In the genomic region with DNA sequence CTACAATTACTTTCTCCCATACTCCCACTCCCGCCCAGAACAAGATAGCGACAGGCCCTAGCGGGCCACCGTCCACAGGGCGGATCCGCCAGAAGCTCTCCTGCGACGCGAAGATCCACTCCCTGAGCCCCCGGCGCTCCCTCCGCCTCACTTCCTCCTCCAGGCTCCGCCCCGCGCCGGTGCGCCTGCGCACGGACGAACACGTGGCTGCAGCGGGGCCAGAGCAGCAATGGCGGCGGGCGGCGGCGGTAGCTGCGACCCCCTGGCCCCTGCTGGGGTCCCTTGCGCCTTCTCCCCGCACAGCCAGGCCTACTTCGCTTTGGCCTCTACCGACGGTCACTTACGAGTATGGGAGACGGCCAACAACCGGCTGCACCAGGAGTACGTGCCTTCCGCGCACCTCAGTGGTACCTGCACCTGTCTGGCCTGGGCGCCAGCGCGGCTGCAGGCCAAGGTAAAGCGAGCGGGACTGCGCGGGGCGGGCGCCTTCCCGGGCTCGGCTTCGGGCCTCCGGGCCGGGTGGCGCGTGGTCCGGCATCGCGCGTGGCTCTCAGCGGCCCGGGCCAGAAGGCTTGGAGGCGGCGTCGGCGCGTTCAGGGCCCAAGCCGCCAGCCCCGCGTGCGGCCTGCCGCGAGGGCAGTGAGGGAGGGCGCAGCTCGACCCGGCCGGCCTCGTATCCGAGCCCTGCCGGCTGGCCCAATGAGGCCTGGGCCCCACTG, we compare ENCODE assay signal across 8 cellular contexts. TPM values are rescaled to one million over a fixed set of nuclear protein-coding genes. Genes with fewer than 3 reads are reported as not detected.
DNase-seq lines count a peak whose midpoint lies in the region; ATAC-seq and TF ChIP-seq lines count a peak whose summit lies in the region.

A gene with protein sequence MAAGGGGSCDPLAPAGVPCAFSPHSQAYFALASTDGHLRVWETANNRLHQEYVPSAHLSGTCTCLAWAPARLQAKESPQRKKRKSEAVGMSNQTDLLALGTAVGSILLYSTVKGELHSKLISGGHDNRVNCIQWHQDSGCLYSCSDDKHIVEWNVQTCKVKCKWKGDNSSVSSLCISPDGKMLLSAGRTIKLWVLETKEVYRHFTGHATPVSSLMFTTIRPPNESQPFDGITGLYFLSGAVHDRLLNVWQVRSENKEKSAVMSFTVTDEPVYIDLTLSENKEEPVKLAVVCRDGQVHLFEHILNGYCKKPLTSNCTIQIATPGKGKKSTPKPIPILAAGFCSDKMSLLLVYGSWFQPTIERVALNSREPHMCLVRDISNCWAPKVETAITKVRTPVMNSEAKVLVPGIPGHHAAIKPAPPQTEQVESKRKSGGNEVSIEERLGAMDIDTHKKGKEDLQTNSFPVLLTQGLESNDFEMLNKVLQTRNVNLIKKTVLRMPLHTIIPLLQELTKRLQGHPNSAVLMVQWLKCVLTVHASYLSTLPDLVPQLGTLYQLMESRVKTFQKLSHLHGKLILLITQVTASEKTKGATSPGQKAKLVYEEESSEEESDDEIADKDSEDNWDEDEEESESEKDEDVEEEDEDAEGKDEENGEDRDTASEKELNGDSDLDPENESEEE (plus strand): TSS at position 198 of the 719 bp plus-strand sequence. CDS start 32 bp downstream, at position 230.

- intact Hi-C loops in cardiac septum (cut with DNase I): loop anchor here (1.0 to 10.0 kb wide), 4 partner anchors 24 to 330 kb away; a partner anchor contains a TSS

- DNase-seq in NCI-H1436 (lab: John Stamatoyannopoulos, UW) (peak; percentile 97), T follicular helper cell (ENCODE audit: low read depth) (peak; percentile 95), adipocyte (ENCODE audit: low read depth) (peak; percentile 99), cardiac septum (ENCODE audit: low spot score) (peak; percentile 99), pons (ENCODE audit: low spot score) (peak; percentile 98), type B pancreatic cell (ENCODE audit: extremely low spot score, unreplicated experiment) (peak; percentile 99)

- peak within 1 kb of the TSS; percentile 98 for H3K9ac ChIP-seq in adipocyte (ENCODE audit: low read length)

- H3K27me3 ChIP-seq in adipocyte (replicated peaks; ENCODE audit: control insufficient read depth, insufficient read depth, low read length): no peaks in the 10 kb centered on the region

- no peaks in the 10 kb centered on the region for H3K9me3 ChIP-seq in adipocyte (ENCODE audit: control insufficient read depth, low read length)

- H3K27ac Mint-ChIP-seq in type B pancreatic cell: peak within 1 kb of the TSS; percentile 98

- peaks cover 23% of the 10 kb centered on the region for H3K4me1 Mint-ChIP-seq in type B pancreatic cell (ENCODE audit: unreplicated experiment)

- peak within 1 kb of the TSS; percentile 100 for H3K4me3 Mint-ChIP-seq in type B pancreatic cell

- no peaks in the 10 kb centered on the region for H3K36me3 ChIP-seq in adipocyte (ENCODE audit: control insufficient read depth, insufficient read depth, low read length, severe bottlenecking)

- ATAC-seq in HG02798 (IDR thresholded peaks at IDR 0.05; ENCODE audit: poor library complexity, unreplicated experiment): peak; percentile 92

- peaks cover 3% of the 10 kb centered on the region for H3K36me3 Mint-ChIP-seq in type B pancreatic cell

- H3K4me3 ChIP-seq in GM12875 (ENCODE audit: low read depth, low read length): peak within 1 kb of the TSS; percentile 90
- H3K4me3 ChIP-seq in adipocyte (ENCODE audit: low read length): peak within 1 kb of the TSS; percentile 97

- TF ChIP-seq CTCF in GM12875 (IDR thresholded peaks at IDR 0.05; ENCODE audit: borderline replicate concordance, insufficient read depth, low read depth, low read length): no peak
- TF ChIP-seq CTCF in type B pancreatic cell (conservative IDR thresholded peaks at IDR 0.05): no peak

- H3K4me1 ChIP-seq in adipocyte (ENCODE audit: control insufficient read depth, insufficient read depth, low read length): peaks cover 38% of the 10 kb centered on the region

- no peaks in the 10 kb centered on the region for H3K9me3 Mint-ChIP-seq in type B pancreatic cell

- H3K27me3 Mint-ChIP-seq in type B pancreatic cell: peaks cover 12% of the 10 kb centered on the region

RNA-seq across cellular contexts. Expression of the gene that starts here (rescaled TPM):
- total RNA-seq in cardiac septum (25.9 TPM), type B pancreatic cell (ENCODE audit: low replicate concordance) (57.0 and 66.9 TPM in 2 replicates)

Comparison
In these comparisons a context has a peak if more than half of its experiments do, and no peak if none do; other contexts are left out.
1. Peak in every context shown above with its lines: DNase-seq, ATAC-seq and H3K4me3 ChIP-seq.